9 cellular contexts compared by ENCODE assay signal in the genomic region with DNA sequence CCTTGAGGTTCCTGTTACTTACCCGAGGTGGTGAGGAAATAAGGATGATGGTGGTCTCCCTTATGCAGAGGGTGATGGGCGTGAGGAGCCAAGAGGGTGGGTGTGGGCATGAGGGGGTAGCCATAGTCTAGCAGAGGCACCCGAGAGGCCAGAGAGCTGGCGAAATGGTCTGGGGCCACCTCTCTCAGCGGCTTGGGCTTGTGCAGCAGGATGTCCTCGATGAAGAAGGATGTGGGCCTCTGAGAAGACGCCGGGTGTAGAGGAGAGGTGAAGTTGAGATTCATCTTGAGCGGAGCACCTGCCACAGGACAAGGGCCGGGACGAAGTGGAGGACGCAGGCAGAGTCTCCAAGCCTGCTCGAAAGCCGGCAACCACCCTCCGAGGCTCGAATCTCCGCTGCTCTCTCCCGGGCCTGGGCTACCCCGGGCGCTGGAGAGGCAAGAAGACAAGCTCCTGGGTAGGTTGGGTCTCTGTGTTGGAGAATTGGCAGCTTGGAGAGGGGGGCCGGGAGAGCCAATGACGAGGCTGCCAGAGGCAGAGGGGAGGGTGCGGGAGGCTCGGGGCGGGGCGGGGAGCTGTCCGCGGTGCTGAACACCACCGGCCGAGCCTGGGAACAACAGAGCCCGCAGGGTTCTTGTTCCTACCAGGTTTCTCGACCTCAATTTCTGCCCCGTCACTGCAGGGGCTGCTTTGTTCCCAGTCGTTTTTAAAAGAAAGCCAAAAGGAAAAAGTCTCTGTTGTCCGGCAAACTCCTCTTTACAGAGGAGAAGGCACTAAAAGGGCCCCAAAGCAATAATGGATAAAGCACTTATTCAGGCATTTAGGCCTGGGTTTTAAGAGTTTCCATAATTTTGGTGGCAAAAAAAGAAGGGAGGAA. TPM values are rescaled to one million over a fixed set of nuclear protein-coding genes. Genes with fewer than 3 reads are reported as not detected.
DNase-seq lines count a peak whose midpoint lies in the region; ATAC-seq and TF ChIP-seq lines count a peak whose summit lies in the region.
"Had no signal": no experiment of that assay in that cellular context is flagged by ENCODE, and none has a peak within 500 bp of the region (broad histone marks: within the 10 kb centered on the region; RNA-seq: fewer than 3 reads in every experiment).

BSX (minus strand) TSS at position 447 of the 877 bp plus-strand sequence; CDS start at position 284, 163 bp downstream.

- H3K27me3 ChIP-seq in CD4-positive, alpha-beta memory T cell (ENCODE audit: insufficient read depth, low read length): peaks cover 77% of the 10 kb centered on the region

- no peak within 1 kb of the TSS for H3K4me3 ChIP-seq in CD4-positive, alpha-beta memory T cell (ENCODE audit: low read length in 2 of 2)
- H3K4me3 ChIP-seq in Jurkat, Clone E6-1 (ENCODE audit: low read length): no peak within 1 kb of the TSS
- H3K4me3 ChIP-seq in mucosa of descending colon: no peak within 1 kb of the TSS

- no peak for TF ChIP-seq CTCF in mucosa of descending colon (IDR thresholded peaks at IDR 0.05)

- H3K9me3 Mint-ChIP-seq in CD4-positive, alpha-beta memory T cell: peaks cover 0 to 22% (median 6%) of the 10 kb centered on the region in 8 donors

- H3K27ac ChIP-seq in CD4-positive, alpha-beta memory T cell (ENCODE audit: low read depth, low read length): no peak within 1 kb of the TSS
- no peak within 1 kb of the TSS for H3K27ac ChIP-seq in substantia nigra (ENCODE audit: low read depth, low read length, poor library complexity, severe bottlenecking)

- peak; percentile 80 for ATAC-seq in mucosa of descending colon
- no peak for ATAC-seq in HG02763 (IDR thresholded peaks at IDR 0.05; ENCODE audit: unreplicated experiment)

- H3K4me3 Mint-ChIP-seq in CD4-positive, alpha-beta memory T cell: peak within 1 kb of the TSS in 6 of 8 donors; percentile 1 to 62 (median 33)

- H3K27me3 Mint-ChIP-seq in CD4-positive, alpha-beta memory T cell: peaks cover 68 to 81% of the 10 kb centered on the region in 2 donors

- peaks cover 25% of the 10 kb centered on the region for H3K4me1 ChIP-seq in CD4-positive, alpha-beta memory T cell (ENCODE audit: insufficient read depth, low read length)
- H3K4me1 ChIP-seq in mucosa of descending colon (ENCODE audit: low read depth): peaks cover 10% of the 10 kb centered on the region

- peaks cover 22 to 57% (median 33%) of the 10 kb centered on the region in 4 donors for H3K4me1 Mint-ChIP-seq in CD4-positive, alpha-beta memory T cell

- POLR2A ChIA-PET in CD4-positive, alpha-beta memory T cell (lab: Charles Lee; ENCODE audit: partially characterized antibody): no interaction called here

- intact Hi-C loops in CD4-positive, alpha-beta memory T cell (cut with micrococcal nuclease): no loop called here
- intact Hi-C loops in mucosa of descending colon (cut with DNase I, micrococcal nuclease): no loop called here

- H3K36me3 Mint-ChIP-seq in CD4-positive, alpha-beta memory T cell: peaks cover 0 to 4% of the 10 kb centered on the region in 2 donors

- CTCF ChIA-PET in CD4-positive, alpha-beta memory T cell (lab: Charles Lee; ENCODE audit: partially characterized antibody): no interaction called here

- peak within 1 kb of the TSS in 1 of 7 donors; percentile 50 for H3K27ac Mint-ChIP-seq in CD4-positive, alpha-beta memory T cell

- DNase-seq in CD4-positive, alpha-beta memory T cell: peak; percentile 29 to 41 (median 39)
- peak; percentile 52 for DNase-seq in Jurkat, Clone E6-1 (ENCODE audit: low read depth, low spot score)
- peak; percentile 11 for DNase-seq in activated CD4-positive, CD25-positive, alpha-beta regulatory T cell treated with anti-CD3 and anti-CD28 coated beads, Interleukin-2, amount 50 U/mL, for 16 hours (ENCODE audit: low read depth, low spot score)
- DNase-seq in effector CD4-positive, alpha-beta T cell: peak; percentile 23
- peak in 2 of 3 donors; percentile 47 to 53 for DNase-seq in mucosa of descending colon
- peak in 34 of 49 donors; percentile 3 to 62 (median 21) for DNase-seq in substantia nigra (lab: John Stamatoyannopoulos, UW)
- DNase-seq in cerebellar cortex (ENCODE audit: low spot score): no peak

- no peaks in the 10 kb centered on the region for H3K36me3 ChIP-seq in CD4-positive, alpha-beta memory T cell (ENCODE audit: insufficient read depth, low read length)
- H3K36me3 ChIP-seq in mucosa of descending colon (ENCODE audit: low read depth): no peaks in the 10 kb centered on the region

- H3K9me3 ChIP-seq in CD4-positive, alpha-beta memory T cell (ENCODE audit: control insufficient read depth in 1 of 2, low read length in 2 of 2): no peaks in the 10 kb centered on the region
- H3K9me3 ChIP-seq in mucosa of descending colon: no peaks in the 10 kb centered on the region

RNA-seq across cellular contexts. Expression of gene BSX, which starts in this region (rescaled TPM):
- total RNA-seq in CD4-positive, alpha-beta memory T cell: not detected
- polyA plus RNA-seq in CD4-positive, alpha-beta memory T cell: not detected
- polyA plus RNA-seq in Jurkat, Clone E6-1 (2012; ENCODE audit: insufficient read depth, insufficient read length): not detected
- total RNA-seq in mucosa of descending colon: not detected
- total RNA-seq: epithelial cell of proximal tubule had no signal

Comparison
In these comparisons a context has a peak if more than half of its experiments do, and no peak if none do; other contexts are left out.
1. Peak in DNase-seq in CD4-positive, alpha-beta memory T cell; RNA of the gene not detected or under 1 TPM.
2. Peak in DNase-seq and ATAC-seq in mucosa of descending colon; RNA of the gene not detected or under 1 TPM.